In the genomic region with DNA sequence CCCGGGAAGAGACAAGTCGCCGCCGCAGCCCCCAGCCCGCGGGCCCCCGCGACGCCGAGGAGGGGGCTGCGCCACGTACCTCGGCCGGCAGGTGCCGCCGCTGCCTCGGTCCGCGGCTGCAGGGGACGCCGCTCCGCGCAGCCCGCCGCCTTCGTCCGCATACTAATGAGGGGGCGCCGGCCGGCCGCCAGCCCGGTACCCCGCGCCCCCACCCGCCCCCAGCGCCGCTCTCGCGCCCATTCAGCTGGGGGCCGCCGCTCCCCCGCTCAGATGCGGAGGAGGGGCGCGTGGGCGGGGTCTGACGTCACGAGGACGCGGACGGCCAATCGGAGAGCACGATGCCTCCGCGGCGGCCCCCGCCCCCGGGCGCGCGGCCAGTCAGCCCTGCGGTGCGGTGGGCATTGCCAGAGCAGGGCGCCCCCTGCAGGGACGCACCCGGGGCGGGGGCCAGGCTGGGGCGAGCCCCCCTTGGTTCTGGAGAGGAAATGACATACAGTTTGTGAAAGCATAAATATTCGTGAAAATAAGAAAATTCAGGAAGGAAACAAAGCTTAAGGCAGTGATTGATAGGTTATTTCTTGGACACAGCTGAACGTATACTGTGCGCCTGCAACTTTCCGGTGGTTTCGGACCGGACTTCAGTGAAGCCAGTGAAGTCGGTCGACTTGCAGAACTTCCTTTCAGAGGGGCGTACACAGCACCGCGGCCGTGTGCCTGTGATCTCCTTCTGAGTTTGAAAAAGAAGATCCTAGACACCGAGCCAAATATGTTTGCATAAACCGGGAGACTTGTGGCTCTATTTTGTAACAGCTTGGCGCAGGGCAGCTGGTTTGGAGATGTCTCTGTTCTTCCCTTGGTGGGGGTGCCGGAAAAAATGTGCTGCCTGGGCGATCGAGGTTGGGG, we compare ENCODE assay signal across 8 cellular contexts. TPM values are rescaled to one million over a fixed set of nuclear protein-coding genes. Genes with fewer than 3 reads are reported as not detected.
DNase-seq lines count a peak whose midpoint lies in the region; ATAC-seq and TF ChIP-seq lines count a peak whose summit lies in the region.

A gene (minus strand): TSS at position 246 of the 903 bp plus-strand sequence. CDS start 85 bp downstream, at position 161.

- H2AK5ac ChIP-seq in H9 (ENCODE audit: insufficient read length, low read length), result no peak within 1 kb of the TSS

- H3K4me3 Mint-ChIP-seq in H9, result peak within 1 kb of the TSS; percentile 77 to 93
- H3K4me3 Mint-ChIP-seq in activated naive CD4-positive, alpha-beta T cell treated with anti-CD3 and anti-CD28 coated beads, Interleukin-2, amount 10 ng/mL, durations not matched to agents 7 days and 5 days, result peak within 1 kb of the TSS; percentile 87

- peak; percentile 81 for DNase-seq in GDM1 (lab: John Stamatoyannopoulos, UW)
- DNase-seq in H9, result peak; percentile 89
- DNase-seq in MG63, result peak; percentile 83
- DNase-seq in SK-N-MC (ENCODE audit: low read depth, low spot score), result no peak
- peak; percentile 95 for DNase-seq in activated naive CD4-positive, alpha-beta T cell treated with anti-CD3 and anti-CD28 coated beads, Interleukin-2, amount 10 ng/mL, durations not matched to agents 7 days and 5 days
- DNase-seq in globus pallidus (ENCODE audit: low spot score), result peak; percentile 95
- DNase-seq in omental fat pad (ENCODE audit: low spot score), result peak; percentile 74
- peak; percentile 95 for DNase-seq in testis

- H3K27ac ChIP-seq in H9 (ENCODE audit: insufficient read length, low read depth, low read length) (no peak within 1 kb of the TSS), SK-N-MC (no peak within 1 kb of the TSS), testis (peak within 1 kb of the TSS; percentile 53 to 92)

- no peak within 1 kb of the TSS for H3K4ac ChIP-seq in H9 (ENCODE audit: low read depth, low read length)

- no peak within 1 kb of the TSS for H2BK15ac ChIP-seq in H9 (ENCODE audit: low read depth, low read length)

- H3K4me1 ChIP-seq in H9 (ENCODE audit: insufficient read depth, low read length), result no peaks in the 10 kb centered on the region
- peaks cover 31% of the 10 kb centered on the region for H3K4me1 ChIP-seq in testis

- no CpG with 5 or more reads among the region's 86 CpGs for WGBS in H9 (ENCODE audit: extremely low coverage, insufficient read length, low lambda C conversion rate)
- 0 to 2% methylated on average over 27 to 43 of the region's 86 CpGs for WGBS in testis, 2 donors

- no peaks in the 10 kb centered on the region for H3K79me2 ChIP-seq in H9 (ENCODE audit: insufficient read depth, low read length)

- H3K36me3 Mint-ChIP-seq in H9 (ENCODE audit: insufficient read depth in 1 of 3, low read depth in 3 of 3), result no peaks in the 10 kb centered on the region
- H3K36me3 Mint-ChIP-seq in activated naive CD4-positive, alpha-beta T cell treated with anti-CD3 and anti-CD28 coated beads, Interleukin-2, amount 10 ng/mL, durations not matched to agents 7 days and 5 days, result peaks cover 29% of the 10 kb centered on the region

- H2BK5ac ChIP-seq in H9 (ENCODE audit: insufficient read length, low read length), result no peak within 1 kb of the TSS

- peak within 1 kb of the TSS; percentile 89 for H3K4me2 ChIP-seq in H9 (ENCODE audit: insufficient read depth, insufficient read length, low read length)

- H3K27me3 Mint-ChIP-seq in H9 (ENCODE audit: low read depth), result peaks cover 42% of the 10 kb centered on the region
- H3K27me3 Mint-ChIP-seq in activated naive CD4-positive, alpha-beta T cell treated with anti-CD3 and anti-CD28 coated beads, Interleukin-2, amount 10 ng/mL, durations not matched to agents 7 days and 5 days, result peaks cover 4% of the 10 kb centered on the region

- H3T11ph ChIP-seq in H9 (ENCODE audit: low read length), result no peak within 1 kb of the TSS

- H2BK20ac ChIP-seq in H9 (ENCODE audit: low read depth, low read length, poor library complexity, severe bottlenecking), result no peak within 1 kb of the TSS

- H4K5ac ChIP-seq in H9 (ENCODE audit: insufficient read length, low read depth, low read length), result no peak within 1 kb of the TSS

- no peak within 1 kb of the TSS for H2BK120ac ChIP-seq in H9 (ENCODE audit: low read depth, low read length, poor library complexity, severe bottlenecking)

- H4K8ac ChIP-seq in H9 (replicated peaks; ENCODE audit: insufficient read length, low read depth, low read length), result no peak within 1 kb of the TSS

- H3K9ac ChIP-seq in H9 (ENCODE audit: extremely low read depth, insufficient read length, low read length) (peak within 1 kb of the TSS; percentile 6), SK-N-MC (ENCODE audit: insufficient read length) (peak within 1 kb of the TSS; percentile 68)

- no peaks in the 10 kb centered on the region for H3K79me1 ChIP-seq in H9 (ENCODE audit: insufficient read depth, low read depth, low read length, poor library complexity, severe bottlenecking)

- H3K23ac ChIP-seq in H9 (ENCODE audit: insufficient read length, low read depth, low read length), result no peak within 1 kb of the TSS

- no peaks in the 10 kb centered on the region for H4K20me1 ChIP-seq in H9 (ENCODE audit: control insufficient read depth, insufficient read depth, insufficient read length)

- no peak within 1 kb of the TSS for H4K91ac ChIP-seq in H9 (ENCODE audit: insufficient read length, low read depth, low read length)

- H3K4me3 ChIP-seq in MG63 (peak within 1 kb of the TSS; percentile 62), SK-N-MC (peak within 1 kb of the TSS; percentile 78), testis (peak within 1 kb of the TSS; percentile 73 to 93)

- H3K27me3 ChIP-seq in H9 (ENCODE audit: insufficient read depth, low read length) (peaks cover 3% of the 10 kb centered on the region; the same call in 1 of the 2 replicates), MG63 (no peaks in the 10 kb centered on the region), testis (no peaks in the 10 kb centered on the region)

- peak within 1 kb of the TSS; percentile 24 for H3K14ac ChIP-seq in H9 (ENCODE audit: insufficient read depth, low read length)

- H3K9me3 ChIP-seq in H9 (ENCODE audit: control insufficient read depth, low read depth, low read length), result no peaks in the 10 kb centered on the region
- no peaks in the 10 kb centered on the region for H3K9me3 ChIP-seq in MG63
- no peaks in the 10 kb centered on the region for H3K9me3 ChIP-seq in SK-N-MC (ENCODE audit: low read depth, low read length)
- no peaks in the 10 kb centered on the region for H3K9me3 ChIP-seq in testis

- TF ChIP-seq POLR2A in testis (IDR thresholded peaks at IDR 0.05), result no peak

- intact Hi-C loops in testis (cut with DNase I; ENCODE audit: low total_unique reads), result loop anchor here (5.0 to 10.0 kb wide), 2 partner anchors 108 to 186 kb away; no protein-coding TSS in a partner anchor

- H2BK12ac ChIP-seq in H9 (ENCODE audit: insufficient read length, low read depth, low read length), result no peak within 1 kb of the TSS

- H3K36me3 ChIP-seq in MG63 (no peaks in the 10 kb centered on the region), SK-N-MC (ENCODE audit: insufficient read depth, low read length) (no peaks in the 10 kb centered on the region), testis (ENCODE audit: low read depth, missing control alignments) (no peaks in the 10 kb centered on the region)

- no peak within 1 kb of the TSS for H3K18ac ChIP-seq in H9 (ENCODE audit: insufficient read length, low read depth, low read length)

- peaks cover 24 to 27% of the 10 kb centered on the region in 2 experiments for H3K4me1 Mint-ChIP-seq in H9
- peaks cover 68% of the 10 kb centered on the region for H3K4me1 Mint-ChIP-seq in activated naive CD4-positive, alpha-beta T cell treated with anti-CD3 and anti-CD28 coated beads, Interleukin-2, amount 10 ng/mL, durations not matched to agents 7 days and 5 days

- CTCF ChIA-PET in activated naive CD4-positive, alpha-beta T cell treated with anti-CD3 and anti-CD28 coated beads, Interleukin-2, amount 10 ng/mL, durations not matched to agents 7 days and 5 days (lab: Charles Lee), result interaction anchor here (0.6 to 7.7 kb wide), 24 partner anchors 10 to 245 kb away, joined by 3 to 170 read pairs (median 4); no protein-coding TSS in a partner anchor

- H3K56ac ChIP-seq in H9 (ENCODE audit: insufficient read length, low read depth, low read length), result no peak within 1 kb of the TSS

- H3K23me2 ChIP-seq in H9 (ENCODE audit: insufficient read length, low read depth, low read length, poor library complexity, severe bottlenecking), result peaks cover 13% of the 10 kb centered on the region

- H2AFZ ChIP-seq in H9 (ENCODE audit: low read length), result peak within 1 kb of the TSS; percentile 90

- peak; percentile 82 for TF ChIP-seq CTCF in H9 (conservative IDR thresholded peaks at IDR 0.05)
- TF ChIP-seq CTCF in omental fat pad (IDR thresholded peaks at IDR 0.05), result peak in 1 of 3 donors; percentile 30
- peak; percentile 65 to 84 (median 65) for TF ChIP-seq CTCF in testis (IDR thresholded peaks at IDR 0.05)

- no peak within 1 kb of the TSS for H3K27ac Mint-ChIP-seq in H9
- peak within 1 kb of the TSS; percentile 93 for H3K27ac Mint-ChIP-seq in activated naive CD4-positive, alpha-beta T cell treated with anti-CD3 and anti-CD28 coated beads, Interleukin-2, amount 10 ng/mL, durations not matched to agents 7 days and 5 days

- peak; percentile 68 for ATAC-seq in omental fat pad (ENCODE audit: low FRiP score)

- H3K9me3 Mint-ChIP-seq in H9, result no peaks in the 10 kb centered on the region
- no peaks in the 10 kb centered on the region for H3K9me3 Mint-ChIP-seq in activated naive CD4-positive, alpha-beta T cell treated with anti-CD3 and anti-CD28 coated beads, Interleukin-2, amount 10 ng/mL, durations not matched to agents 7 days and 5 days

RNA-seq across cellular contexts. Expression of the gene that starts here (rescaled TPM):
- 3.3 and 3.9 TPM in 2 replicates for total RNA-seq in H9 (2021)
- 2.1 and 10.0 TPM in 2 replicates for total RNA-seq in MG63 (2014; rRNA removed; shearing (Covaris generic); ENCODE audit: low replicate concordance)
- 10 to 100 TPM; 41.7 to 89.5 (median 59.4) TPM for total RNA-seq in omental fat pad
- total RNA-seq in testis, result 10 to 100 TPM; 38.3 to 60.0 TPM
- 48.2 TPM for polyA plus RNA-seq in testis (ENCODE audit: insufficient read depth, low read depth, low replicate concordance)

Comparison
In these comparisons a context has a peak if more than half of its experiments do, and no peak if none do; other contexts are left out.
1. H3K27ac ChIP-seq: peak in testis (2 of 2); none in H9 (single experiment) and SK-N-MC (single experiment).
2. Peak in every context shown above with its lines, with median percentiles within 50 percentile points of each other: H3K4me3 ChIP-seq.